In the genomic region with DNA sequence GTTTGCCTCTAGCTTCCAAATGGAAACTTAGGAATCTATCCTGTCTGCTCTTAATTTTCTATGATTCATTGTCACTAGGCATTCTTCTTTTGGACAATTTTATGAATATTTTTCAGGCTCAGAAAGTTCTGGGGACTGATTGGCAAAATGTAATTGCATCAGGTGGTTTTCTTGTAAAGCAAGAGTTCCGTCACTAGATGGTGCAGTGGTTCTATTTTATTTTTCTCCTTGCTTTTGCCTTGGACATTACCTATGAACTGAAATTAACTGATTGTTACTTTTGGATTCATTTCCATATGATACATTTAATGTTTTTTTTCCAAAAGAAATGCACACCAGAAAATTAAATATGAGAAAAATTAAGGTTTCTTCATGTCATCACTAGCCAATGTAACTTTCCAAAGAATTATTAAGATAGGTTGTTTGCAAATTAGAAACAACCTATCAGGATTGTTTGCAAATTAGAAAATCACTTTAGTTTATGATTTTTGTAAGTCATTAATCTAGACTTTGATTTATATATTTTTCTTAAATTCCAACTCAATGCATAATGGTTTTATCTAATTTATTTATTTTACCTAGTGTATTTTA, we compare ENCODE assay signal across 9 cellular contexts. TPM values are rescaled to one million over a fixed set of nuclear protein-coding genes. Genes with fewer than 3 reads are reported as not detected.
DNase-seq lines count a peak whose midpoint lies in the region; ATAC-seq and TF ChIP-seq lines count a peak whose summit lies in the region.
"Had no signal": no experiment of that assay in that cellular context is flagged by ENCODE, and none has a peak within 500 bp of the region (broad histone marks: within the 10 kb centered on the region; RNA-seq: fewer than 3 reads in every experiment).

No MANE protein-coding gene starts in this region.

- H3K4me1 ChIP-seq in H9 (ENCODE audit: insufficient read depth, low read length) (peaks cover 2% of the 10 kb centered on the region; the same call in 1 of the 2 replicates), OCI-LY3 (ENCODE audit: low read length) (no peaks in the 10 kb centered on the region), prostate gland (replicated peaks) (no peaks in the 10 kb centered on the region)

- POLR2A ChIA-PET in BJ (lab: Charles Lee), result no interaction called here

- H3K27ac Mint-ChIP-seq in H9, result peak overlapping the region in 1 of 3 experiments; percentile 68; a peak in 1 of 7 replicates
- H3K27ac Mint-ChIP-seq in effector memory CD8-positive, alpha-beta T cell, result no peak overlapping the region
- H3K27ac Mint-ChIP-seq: IgD-negative memory B cell had no signal

- no peak overlapping the region for H3K27ac ChIP-seq in H9 (ENCODE audit: insufficient read length, low read depth, low read length)
- H3K27ac ChIP-seq in OCI-LY3 (ENCODE audit: low read length), result no peak overlapping the region
- H3K27ac ChIP-seq in prostate gland, result no peak overlapping the region

- WGBS in H9 (ENCODE audit: extremely low coverage, insufficient read length, low lambda C conversion rate), result no CpG with 5 or more reads among the region's 1 CpG
- WGBS in prostate gland, result 17% methylated on average over 1 of the region's 1 CpG

- no peak overlapping the region for H2BK120ac ChIP-seq in H9 (ENCODE audit: low read depth, low read length, poor library complexity, severe bottlenecking)

- CTCF ChIA-PET in BJ (lab: Yijun Ruan, JAX), result interaction anchor here (0.6 to 4.5 kb wide), 15 partner anchors 10 to 1019 kb away, joined by 3 to 35 read pairs (median 6); a partner anchor contains a TSS

- peaks cover under 1 to 1% (median under 1%) of the 10 kb centered on the region in 3 experiments for H3K36me3 Mint-ChIP-seq in H9 (ENCODE audit: insufficient read depth in 1 of 3, low read depth in 3 of 3)
- H3K36me3 Mint-ChIP-seq in effector memory CD8-positive, alpha-beta T cell (ENCODE audit: insufficient read depth), result no peaks in the 10 kb centered on the region

- DNase-seq in BJ (ENCODE audit: low read depth) (no peak), H9 (no peak), erythroblast (lab: John Stamatoyannopoulos, UW) (peak; percentile 11 to 41), prostate gland (ENCODE audit: low spot score) (no peak)
- no peak for DNase-seq in effector memory CD8-positive, alpha-beta T cell
- no peak for DNase-seq in stimulated activated CD4-positive, alpha-beta T cell treated with anti-CD3 and anti-CD28 coated beads, Interleukin-4, amount 100 ng/mL, for 4 hours

- TF ChIP-seq CTCF in BJ (IDR thresholded peaks at IDR 0.05; ENCODE audit: insufficient read depth, low read depth, low read length) (peak; percentile 55), H9 (conservative IDR thresholded peaks at IDR 0.05) (peak; percentile 82), OCI-LY3 (IDR thresholded peaks at IDR 0.05; ENCODE audit: low read depth, low read length) (peak; percentile 62), prostate gland (IDR thresholded peaks at IDR 0.05) (peak in 3 of 4 experiments; percentile 51 to 70 (median 69))

- H2BK12ac ChIP-seq in H9 (ENCODE audit: insufficient read length, low read depth, low read length), result no peak overlapping the region

- H3K79me1 ChIP-seq in H9 (ENCODE audit: insufficient read depth, low read depth, low read length, poor library complexity, severe bottlenecking), result no peaks in the 10 kb centered on the region

- no peaks in the 10 kb centered on the region for H3K23me2 ChIP-seq in H9 (ENCODE audit: insufficient read length, low read depth, low read length, poor library complexity, severe bottlenecking)

- intact Hi-C loops in prostate gland (cut with DNase I), result loop anchor here (10.0 kb wide), 2 partner anchors 429 to 1019 kb away; a partner anchor contains a TSS

- H2AK5ac ChIP-seq in H9 (ENCODE audit: insufficient read length, low read length), result no peak overlapping the region

- H3K14ac ChIP-seq in H9 (ENCODE audit: insufficient read depth, low read length), result no peak overlapping the region

- H3K27me3 Mint-ChIP-seq in H9 (ENCODE audit: low read depth), result no peaks in the 10 kb centered on the region; the same call in 1 of the 2 replicates
- H3K27me3 Mint-ChIP-seq in effector memory CD8-positive, alpha-beta T cell, result peaks cover 19 to 26% of the 10 kb centered on the region in 2 donors

- no peaks in the 10 kb centered on the region for H4K20me1 ChIP-seq in H9 (ENCODE audit: control insufficient read depth, insufficient read depth, insufficient read length)
- H4K20me1 ChIP-seq in OCI-LY3 (ENCODE audit: insufficient read depth, low read length), result no peaks in the 10 kb centered on the region

- H3K4me2 ChIP-seq in H9 (ENCODE audit: insufficient read depth, insufficient read length, low read length), result no peak overlapping the region
- H3K4me2 ChIP-seq in OCI-LY3 (ENCODE audit: low read length), result no peak overlapping the region

- TF ChIP-seq POLR2A in erythroblast (IDR thresholded peaks at IDR 0.05; ENCODE audit: low read length) (no peak), prostate gland (IDR thresholded peaks at IDR 0.05) (no peak)

- H3K79me2 ChIP-seq in H9 (ENCODE audit: insufficient read depth, low read length) (no peaks in the 10 kb centered on the region), OCI-LY3 (ENCODE audit: low read length) (no peaks in the 10 kb centered on the region)

- no peak overlapping the region for H4K5ac ChIP-seq in H9 (ENCODE audit: insufficient read length, low read depth, low read length)

- H3K56ac ChIP-seq in H9 (ENCODE audit: insufficient read length, low read depth, low read length), result no peak overlapping the region

- no peak overlapping the region for H2BK20ac ChIP-seq in H9 (ENCODE audit: low read depth, low read length, poor library complexity, severe bottlenecking)

- H3T11ph ChIP-seq in H9 (ENCODE audit: low read length), result no peak overlapping the region

- peaks cover 3% of the 10 kb centered on the region in 2 experiments; a peak in 4 of 5 replicates for H3K9me3 Mint-ChIP-seq in H9
- no peaks in the 10 kb centered on the region for H3K9me3 Mint-ChIP-seq in effector memory CD8-positive, alpha-beta T cell
- H3K9me3 Mint-ChIP-seq: IgD-negative memory B cell had no signal

- H3K18ac ChIP-seq in H9 (ENCODE audit: insufficient read length, low read depth, low read length), result no peak overlapping the region

- ATAC-seq in effector memory CD8-positive, alpha-beta T cell (replicated peaks), result no peak
- ATAC-seq in HG03139 (IDR thresholded peaks at IDR 0.05; ENCODE audit: unreplicated experiment), result no peak

- peaks cover 10 to 18% of the 10 kb centered on the region in 2 experiments for H3K4me1 Mint-ChIP-seq in H9
- no peaks in the 10 kb centered on the region for H3K4me1 Mint-ChIP-seq in effector memory CD8-positive, alpha-beta T cell (ENCODE audit: low read depth in 2 of 2)
- H3K4me1 Mint-ChIP-seq: IgD-negative memory B cell had no signal

- no peak overlapping the region for H3K4me3 Mint-ChIP-seq in H9
- H3K4me3 Mint-ChIP-seq in effector memory CD8-positive, alpha-beta T cell, result no peak overlapping the region
- H3K4me3 Mint-ChIP-seq: IgD-negative memory B cell had no signal

- no peak overlapping the region for H2BK15ac ChIP-seq in H9 (ENCODE audit: low read depth, low read length)

- H2AFZ ChIP-seq in H9 (ENCODE audit: low read length) (no peak overlapping the region), OCI-LY3 (ENCODE audit: low read depth, low read length) (no peak overlapping the region)

- no peak overlapping the region for H2BK5ac ChIP-seq in H9 (ENCODE audit: insufficient read length, low read length)

- H3K36me3 ChIP-seq in BJ (ENCODE audit: control insufficient read depth, insufficient read depth, low read length) (no peaks in the 10 kb centered on the region), OCI-LY3 (replicated peaks; ENCODE audit: low read depth, low read length) (no peaks in the 10 kb centered on the region), prostate gland (no peaks in the 10 kb centered on the region)

- H3K23ac ChIP-seq in H9 (ENCODE audit: insufficient read length, low read depth, low read length), result no peak overlapping the region

- no peak overlapping the region for H3K4ac ChIP-seq in H9 (ENCODE audit: low read depth, low read length)

- no peaks in the 10 kb centered on the region for H3K27me3 ChIP-seq in BJ (ENCODE audit: control insufficient read depth, insufficient read depth, low read length)
- no peaks in the 10 kb centered on the region for H3K27me3 ChIP-seq in H9 (ENCODE audit: insufficient read depth, low read length)
- no peaks in the 10 kb centered on the region for H3K27me3 ChIP-seq in OCI-LY3 (ENCODE audit: low read depth, low read length)
- no peaks in the 10 kb centered on the region for H3K27me3 ChIP-seq in prostate gland (replicated peaks; ENCODE audit: insufficient read depth)

- no peak overlapping the region for H3K4me3 ChIP-seq in BJ (ENCODE audit: low read depth, low read length)
- no peak overlapping the region for H3K4me3 ChIP-seq in OCI-LY3 (ENCODE audit: low read length)
- no peak overlapping the region for H3K4me3 ChIP-seq in prostate gland

- no peak overlapping the region for H4K91ac ChIP-seq in H9 (ENCODE audit: insufficient read length, low read depth, low read length)

- no peak overlapping the region for H3K9ac ChIP-seq in H9 (ENCODE audit: extremely low read depth, insufficient read length, low read length)
- H3K9ac ChIP-seq in OCI-LY3 (ENCODE audit: low read length), result no peak overlapping the region

- no peaks in the 10 kb centered on the region for H3K9me3 ChIP-seq in H9 (ENCODE audit: control insufficient read depth, low read depth, low read length)
- H3K9me3 ChIP-seq in OCI-LY3 (ENCODE audit: insufficient read depth, low read length), result no peaks in the 10 kb centered on the region
- no peaks in the 10 kb centered on the region for H3K9me3 ChIP-seq in prostate gland

- no peak overlapping the region for H4K8ac ChIP-seq in H9 (replicated peaks; ENCODE audit: insufficient read length, low read depth, low read length)

RNA-seq across cellular contexts. Expression of a gene that starts 48.0 kb away (rescaled TPM):
- 0.23 and 0.50 TPM in 2 replicates for polyA plus RNA-seq in BJ (2011; rRNA removed)
- 0.57 and 0.81 TPM in 2 replicates for polyA minus RNA-seq in BJ (2011; rRNA and poly(A)+ RNA removed)
- 2.9 and 3.0 TPM in 2 replicates for total RNA-seq in H9 (2021)
- total RNA-seq in prostate gland, result 1 to 10 TPM; 2.7 to 5.7 TPM

Comparison
In these comparisons a context has a peak if more than half of its experiments do, and no peak if none do; other contexts are left out.
1. DNase-seq: peak in erythroblast (2 of 2); none in BJ (single experiment), H9 (single experiment), prostate gland (single experiment), effector memory CD8-positive, alpha-beta T cell (0 of 3) and stimulated activated CD4-positive, alpha-beta T cell treated with anti-CD3 and anti-CD28 coated beads, Interleukin-4, amount 100 ng/mL, for 4 hours (0 of 2).
2. Peak in every context shown above with its lines, with median percentiles within 50 percentile points of each other: CTCF ChIP-seq.